ENCODE assay signal across 8 cellular contexts in the genomic region with DNA sequence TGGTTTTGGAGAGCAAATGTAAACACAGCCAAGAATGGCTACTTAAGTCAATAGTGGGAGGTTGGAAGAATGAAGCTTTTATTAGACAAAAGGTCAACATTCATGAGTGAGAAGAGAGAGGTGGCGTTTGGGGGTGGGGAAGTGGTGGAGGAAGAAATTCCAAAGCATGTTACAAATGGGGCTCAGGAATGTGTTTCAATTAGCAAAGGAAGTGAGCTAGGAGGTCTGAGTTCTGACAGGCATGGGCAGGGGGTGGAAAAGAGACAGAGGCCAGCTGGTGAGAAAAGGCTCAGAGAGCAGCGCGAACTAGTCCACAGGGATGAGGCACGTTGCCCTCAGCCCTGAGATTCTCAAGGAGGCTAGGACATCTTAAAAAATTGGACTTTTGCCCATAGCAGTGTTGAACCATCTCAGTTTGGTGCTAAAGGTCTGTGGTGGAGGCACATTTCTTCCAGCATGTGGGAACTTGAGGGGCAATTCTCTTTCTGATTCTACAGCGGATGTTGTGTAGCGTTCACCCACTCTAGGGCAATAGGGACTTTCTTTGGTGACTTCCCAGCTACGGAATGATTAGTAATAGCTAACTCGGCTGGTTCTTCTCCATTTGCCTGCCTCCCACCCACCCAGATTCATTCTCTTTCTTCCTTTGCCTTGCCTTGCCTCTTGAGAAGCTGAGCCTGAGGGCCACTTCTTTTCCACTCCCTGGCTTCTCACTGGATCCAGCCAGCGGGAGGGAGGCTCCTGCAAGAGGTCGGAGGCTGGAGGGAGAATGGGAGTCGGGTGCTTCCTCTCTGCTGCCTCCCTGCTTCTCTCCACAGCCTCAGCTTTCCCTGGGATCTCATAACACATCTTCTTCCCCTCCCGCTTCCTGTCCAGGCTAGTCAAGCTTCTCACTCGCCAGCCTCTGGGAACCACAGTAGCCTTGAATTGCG. TPM values are rescaled to one million over a fixed set of nuclear protein-coding genes. Genes with fewer than 3 reads are reported as not detected.
A peak's percentile ranks its signal among the peaks of the same experiment; 100 is the strongest.
DNase-seq lines count a peak whose midpoint lies in the region; ATAC-seq and TF ChIP-seq lines count a peak whose summit lies in the region.

No MANE protein-coding gene starts in this region.

- H3K27me3 ChIP-seq in CD4-positive, CD25-positive, alpha-beta regulatory T cell (ENCODE audit: control insufficient read depth, insufficient read depth, low read length), result no peaks in the 10 kb centered on the region
- no peaks in the 10 kb centered on the region for H3K27me3 ChIP-seq in MM.1S (replicated peaks; ENCODE audit: insufficient read depth, low read length)

- H3K36me3 Mint-ChIP-seq in CD4-positive, CD25-positive, alpha-beta regulatory T cell, result peaks cover 26% of the 10 kb centered on the region
- H3K36me3 Mint-ChIP-seq in activated T-helper 17 cell treated with anti-CD3 and anti-CD28 coated beads, Interleukin-2, amount 50 U/mL, for 72 hours (ENCODE audit: low read depth), result peaks cover 12% of the 10 kb centered on the region

- H3K27me3 Mint-ChIP-seq in CD4-positive, CD25-positive, alpha-beta regulatory T cell, result no peaks in the 10 kb centered on the region
- H3K27me3 Mint-ChIP-seq in activated T-helper 17 cell treated with anti-CD3 and anti-CD28 coated beads, Interleukin-2, amount 50 U/mL, for 72 hours, result no peaks in the 10 kb centered on the region

- H3K9me3 ChIP-seq in CD4-positive, CD25-positive, alpha-beta regulatory T cell (ENCODE audit: control insufficient read depth in 2 of 2, low read length in 2 of 2), result no peaks in the 10 kb centered on the region
- H3K9me3 ChIP-seq in MM.1S (replicated peaks; ENCODE audit: insufficient read depth, low read length), result no peaks in the 10 kb centered on the region
- H3K9me3 ChIP-seq in mucosa of descending colon, result no peaks in the 10 kb centered on the region

- peak overlapping the region; percentile 51 for H3K4me3 ChIP-seq in CD4-positive, CD25-positive, alpha-beta regulatory T cell (ENCODE audit: low read depth, low read length)
- H3K4me3 ChIP-seq in MM.1S (ENCODE audit: low read length) (no peak overlapping the region), mucosa of descending colon (no peak overlapping the region)

- in situ Hi-C loops in GM18951 (cut with MboI; ENCODE audit: low sequenced_read_pairs, unreplicated experiment), result no loop called here

- TF ChIP-seq CTCF in MM.1S (IDR thresholded peaks at IDR 0.05; ENCODE audit: low read length) (no peak), mucosa of descending colon (IDR thresholded peaks at IDR 0.05) (no peak)

- peaks cover 0 to 2% (median 0%) of the 10 kb centered on the region in 7 donors for H3K9me3 Mint-ChIP-seq in CD4-positive, CD25-positive, alpha-beta regulatory T cell
- peaks cover 4% of the 10 kb centered on the region for H3K9me3 Mint-ChIP-seq in activated T-helper 17 cell treated with anti-CD3 and anti-CD28 coated beads, Interleukin-2, amount 50 U/mL, for 72 hours

- H3F3A ChIP-seq in MM.1S (ENCODE audit: insufficient read depth, low read length), result no peaks in the 10 kb centered on the region

- ATAC-seq in CD4-positive, CD25-positive, alpha-beta regulatory T cell (ENCODE audit: low read depth in 2 of 2), result peak in 1 of 2 donors; percentile 37
- peak; percentile 40 for ATAC-seq in HG03139 (IDR thresholded peaks at IDR 0.05; ENCODE audit: unreplicated experiment)
- peak; percentile 81 for ATAC-seq in activated T-helper 17 cell treated with anti-CD3 and anti-CD28 coated beads, Interleukin-2, amount 50 U/mL, for 72 hours (replicated peaks)
- ATAC-seq in mucosa of descending colon, result no peak

- H3K4me3 Mint-ChIP-seq in CD4-positive, CD25-positive, alpha-beta regulatory T cell, result peak overlapping the region in 3 of 4 donors; percentile 16 to 55 (median 47)
- peak overlapping the region; percentile 82 for H3K4me3 Mint-ChIP-seq in activated T-helper 17 cell treated with anti-CD3 and anti-CD28 coated beads, Interleukin-2, amount 50 U/mL, for 72 hours

- peaks cover 26 to 56% (median 48%) of the 10 kb centered on the region in 4 donors for H3K4me1 Mint-ChIP-seq in CD4-positive, CD25-positive, alpha-beta regulatory T cell
- H3K4me1 Mint-ChIP-seq in activated T-helper 17 cell treated with anti-CD3 and anti-CD28 coated beads, Interleukin-2, amount 50 U/mL, for 72 hours, result peaks cover 43% of the 10 kb centered on the region

- intact Hi-C loops in mucosa of descending colon (cut with DNase I, micrococcal nuclease), result no loop called here

- no peak overlapping the region for H3K9ac ChIP-seq in MM.1S (ENCODE audit: low read length)

- peak overlapping the region; percentile 45 for H3K27ac ChIP-seq in CD4-positive, CD25-positive, alpha-beta regulatory T cell (ENCODE audit: insufficient read depth, low read length, poor library complexity, severe bottlenecking)
- no peak overlapping the region for H3K27ac ChIP-seq in MM.1S (ENCODE audit: low read length)

- H3K4me1 ChIP-seq in CD4-positive, CD25-positive, alpha-beta regulatory T cell (ENCODE audit: control insufficient read depth, insufficient read depth, low read length, poor library complexity, severe bottlenecking), result peaks cover 40% of the 10 kb centered on the region
- no peaks in the 10 kb centered on the region for H3K4me1 ChIP-seq in MM.1S (ENCODE audit: low read length)
- H3K4me1 ChIP-seq in mucosa of descending colon (ENCODE audit: low read depth), result peaks cover 62% of the 10 kb centered on the region

- no peaks in the 10 kb centered on the region for H3K9me2 ChIP-seq in MM.1S (replicated peaks; ENCODE audit: insufficient read depth, low read length)

- H3K4me2 ChIP-seq in MM.1S (ENCODE audit: low read depth, low read length), result no peak overlapping the region

- H3K36me3 ChIP-seq in CD4-positive, CD25-positive, alpha-beta regulatory T cell (ENCODE audit: control insufficient read depth, insufficient read depth, low read length), result peaks cover 2% of the 10 kb centered on the region
- H3K36me3 ChIP-seq in MM.1S (replicated peaks; ENCODE audit: insufficient read depth, low read length) (no peaks in the 10 kb centered on the region), mucosa of descending colon (ENCODE audit: low read depth) (no peaks in the 10 kb centered on the region)

- peak overlapping the region; percentile 83 to 92 (median 87) for H3K27ac Mint-ChIP-seq in CD4-positive, CD25-positive, alpha-beta regulatory T cell
- peak overlapping the region; percentile 98 for H3K27ac Mint-ChIP-seq in activated T-helper 17 cell treated with anti-CD3 and anti-CD28 coated beads, Interleukin-2, amount 50 U/mL, for 72 hours

- DNase-seq in CD4-positive, CD25-positive, alpha-beta regulatory T cell, result peak in 1 of 3 donors; percentile 18
- DNase-seq in kidney glomerular epithelial cell (lab: John Stamatoyannopoulos, UW) (peak; percentile 97), MM.1S (no peak), mucosa of descending colon (no peak), T1000 (lab: John Stamatoyannopoulos, UW) (no peak)

- no peaks in the 10 kb centered on the region for H3K79me2 ChIP-seq in MM.1S (ENCODE audit: low read length)

- H2AFZ ChIP-seq in MM.1S (ENCODE audit: low read length), result no peak overlapping the region

- TF ChIP-seq POLR2A in GM18951 (IDR thresholded peaks at IDR 0.05; ENCODE audit: extremely low read depth, insufficient read depth, insufficient read length), result peak; percentile 14

- H4K20me1 ChIP-seq in MM.1S (ENCODE audit: insufficient read depth, low read length), result no peaks in the 10 kb centered on the region

RNA-seq across cellular contexts. Expression of a gene that starts 45.1 kb away (rescaled TPM):
- total RNA-seq in CD4-positive, CD25-positive, alpha-beta regulatory T cell, result 104 TPM
- 10 to 100 TPM; 18.1 to 21.5 (median 19.9) TPM for polyA plus RNA-seq in CD4-positive, CD25-positive, alpha-beta regulatory T cell
- total RNA-seq in activated T-helper 17 cell treated with anti-CD3 and anti-CD28 coated beads, Interleukin-2, amount 50 U/mL, for 72 hours, result 10 to 100 TPM; 36.9 to 39.4 TPM
- total RNA-seq in mucosa of descending colon, result 10 to 100 TPM; 41.4 to 66.6 (median 62.1) TPM
